ENCODE assay signal across 8 cellular contexts in genomic region chr15:60478633-60479360, GRCh38. TPM values are rescaled to one million over a fixed set of nuclear protein-coding genes. Genes with fewer than 3 reads are reported as not detected.
DNase-seq lines count a peak whose midpoint lies in the region; ATAC-seq and TF ChIP-seq lines count a peak whose summit lies in the region.

Gene ICE2 (minus strand): TSS chr15:60479142. CDS start chr15:60477977, 1,165 bp downstream.

- H3K27ac ChIP-seq in C4-2B (peak within 1 kb of the TSS; percentile 89), left lung (peak within 1 kb of the TSS; percentile 91 to 92)

- ATAC-seq in GM19372 (IDR thresholded peaks at IDR 0.05; ENCODE audit: low read depth, unreplicated experiment) (peak; percentile 84), HG03558 (IDR thresholded peaks at IDR 0.05; ENCODE audit: extremely low read depth, unreplicated experiment) (peak; percentile 59), left lung (peak; percentile 98)

- TF ChIP-seq CTCF in C4-2B (conservative IDR thresholded peaks at IDR 0.05) (no peak), left lung (IDR thresholded peaks at IDR 0.05) (no peak)

- peaks cover 0 to 15% of the 10 kb centered on the region in 2 donors for H3K36me3 ChIP-seq in left lung

- no peaks in the 10 kb centered on the region for H3K27me3 ChIP-seq in left lung

- H3K4me1 ChIP-seq in left lung: peaks cover 21 to 37% of the 10 kb centered on the region in 2 donors

- H3K9me3 ChIP-seq in left lung: no peaks in the 10 kb centered on the region

- intact Hi-C loops in left lung (cut with DNase I): no loop called here

- DNase-seq in NCI-H748 treated with DMSO at 0.1 percent for 48 hours (lab: John Stamatoyannopoulos, UW) (peak; percentile 68), dermis blood vessel endothelial cell (peak; percentile 97), left lung (peak; percentile 98 to 99)
- peak; percentile 95 to 96 for DNase-seq in activated CD4-positive, alpha-beta T cell treated with anti-CD3 and anti-CD28 coated beads, Interleukin-2, amount 50 U/mL, for 4 hours
- DNase-seq in stimulated activated CD4-positive, alpha-beta T cell treated with anti-CD3 and anti-CD28 coated beads, Interleukin-2, amount 100 ng/mL, for 48 hours: peak; percentile 94 to 95

- peak within 1 kb of the TSS; percentile 80 to 88 for H3K4me3 ChIP-seq in left lung

RNA-seq across cellular contexts. Expression of gene ICE2, which starts in this region (rescaled TPM):
- total RNA-seq in dermis blood vessel endothelial cell: 30.8 and 37.7 TPM in 2 replicates
- 10 to 100 TPM; 35.9 to 45.1 TPM for total RNA-seq in left lung

Comparison
In these comparisons a context has a peak if more than half of its experiments do, and no peak if none do; other contexts are left out.
1. Peak in every context shown above with its lines: DNase-seq, ATAC-seq, H3K4me3 ChIP-seq and H3K27ac ChIP-seq.